In the genomic region with DNA sequence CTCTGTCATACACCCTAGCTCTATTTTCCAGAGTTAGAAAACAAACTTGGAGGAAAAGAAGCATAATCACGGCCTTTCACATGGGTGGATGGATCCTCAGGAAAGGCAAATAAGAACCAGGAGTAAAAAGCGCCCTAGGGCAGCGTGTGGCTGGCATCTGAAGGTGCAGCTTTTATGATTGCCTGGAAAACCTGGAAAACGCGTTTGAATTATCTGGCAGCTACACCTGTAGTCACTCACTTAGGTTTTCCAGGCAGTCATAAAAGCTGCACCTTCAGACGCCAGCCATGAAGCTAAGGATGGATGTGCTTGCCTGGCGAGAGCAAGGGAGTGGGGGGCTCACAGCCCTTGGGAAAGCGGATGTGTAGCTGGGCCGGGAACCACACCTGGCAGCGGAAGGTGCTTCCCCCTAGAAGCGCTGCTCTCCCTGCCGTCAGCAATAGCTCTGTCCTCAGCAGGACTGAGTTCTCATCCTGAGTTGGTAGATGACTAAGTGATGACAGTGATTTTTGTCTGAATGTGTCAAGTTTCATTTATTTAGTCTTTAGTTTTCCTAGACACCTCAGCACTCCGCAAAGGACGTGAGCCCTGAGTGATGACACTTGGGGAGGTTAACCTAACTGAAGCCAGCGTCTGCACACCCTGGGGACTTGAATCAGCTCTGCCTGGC, we compare ENCODE assay signal across 14 cellular contexts.
DNase-seq lines count a peak whose midpoint lies in the region; ATAC-seq, FAIRE-seq and TF ChIP-seq lines count a peak whose summit lies in the region.
"Had no signal": no experiment of that assay in that cellular context is flagged by ENCODE, and none has a peak within 500 bp of the region (broad histone marks: within the 10 kb centered on the region; RNA-seq: fewer than 3 reads in every experiment).

No MANE protein-coding gene starts in this region.

- H3K79me2 ChIP-seq in osteoblast (ENCODE audit: insufficient read depth, low read length) (no peaks in the 10 kb centered on the region), OCI-LY7 (ENCODE audit: insufficient read depth, low read depth, low read length) (no peaks in the 10 kb centered on the region)

- intact Hi-C loops in OCI-LY7 (cut with micrococcal nuclease; ENCODE audit: unreplicated experiment): no loop called here

- no peaks in the 10 kb centered on the region for H3K9me2 ChIP-seq in OCI-LY7 (ENCODE audit: insufficient read depth, low read length)

- H3K36me3 ChIP-seq in bronchial epithelial cell (ENCODE audit: control insufficient read depth, insufficient read depth, low read length) (no peaks in the 10 kb centered on the region), osteoblast (ENCODE audit: insufficient read depth, low read length) (no peaks in the 10 kb centered on the region), OCI-LY7 (ENCODE audit: insufficient read depth, low read length) (no peaks in the 10 kb centered on the region)
- H3K36me3 ChIP-seq: pancreas had no signal

- H2AFZ ChIP-seq in osteoblast (ENCODE audit: low read length) (no peak overlapping the region), OCI-LY7 (ENCODE audit: low read length) (no peak overlapping the region)

- no TSS peak for BruUV-seq in OCI-LY7 (replicated peaks; lab: Mats Ljungman, UMichigan)

- POLR2A ChIA-PET in OCI-LY7 (lab: Charles Lee): no interaction called here

- H3K27me3 ChIP-seq in bronchial epithelial cell (ENCODE audit: control insufficient read depth, insufficient read depth, low read length): no peaks in the 10 kb centered on the region
- no peaks in the 10 kb centered on the region for H3K27me3 ChIP-seq in osteoblast (ENCODE audit: insufficient read depth, low read length)

- DNase-seq in NCI-H1417 (lab: John Stamatoyannopoulos, UW) (peak in 2 of 3 experiments; percentile 29 to 63), NCI-H1417 treated with DMSO at 0.1 percent for 48 hours (lab: John Stamatoyannopoulos, UW) (no peak), bronchial epithelial cell (ENCODE audit: low read depth) (peak; percentile 49), osteoblast (ENCODE audit: insufficient read length, low spot score, missing footprints) (no peak), OCI-LY7 (ENCODE audit: low spot score) (no peak), DMS 273 (lab: John Stamatoyannopoulos, UW; ENCODE audit: unreplicated experiment) (no peak)
- DNase-seq: activated CD4-positive, alpha-beta T cell treated with anti-CD3 and anti-CD28 coated beads, Interleukin-2, amount 50 U/mL, for 1 hour; activated naive CD4-positive, alpha-beta T cell treated with anti-CD3 and anti-CD28 coated beads, Interleukin-2, amount 50 U/mL, for 16 hours; DMS79 treated with DMSO at 0.1 percent for 48 hours; left colon; NCI-H1092 treated with DMSO at 0.1 percent for 48 hours; pancreas had no signal

- H3K4me1 ChIP-seq in osteoblast (ENCODE audit: insufficient read depth, low read length): no peaks in the 10 kb centered on the region
- H3K4me1 ChIP-seq in OCI-LY7 (ENCODE audit: insufficient read depth, low read length, poor library complexity, severe bottlenecking): peaks cover 5% of the 10 kb centered on the region
- H3K4me1 ChIP-seq: pancreas had no signal

- no peak for ATAC-seq in GM21381 (IDR thresholded peaks at IDR 0.05; ENCODE audit: unreplicated experiment)
- ATAC-seq: left colon, pancreas had no signal

- FAIRE-seq in bronchial epithelial cell (lab: Jason Lieb, UNC): no peak
- FAIRE-seq: pancreas had no signal

- H3K27ac ChIP-seq in osteoblast (ENCODE audit: low read depth, low read length) (no peak overlapping the region), OCI-LY7 (ENCODE audit: low read depth, low read length, poor library complexity, severe bottlenecking) (no peak overlapping the region)
- H3K27ac ChIP-seq: pancreas had no signal

- no peak overlapping the region for H3K4me3 ChIP-seq in bronchial epithelial cell (ENCODE audit: low read depth, low read length)
- H3K4me3 ChIP-seq in osteoblast (ENCODE audit: insufficient read depth, low read length): no peak overlapping the region
- H3K4me3 ChIP-seq in OCI-LY7 (ENCODE audit: low read depth, low read length, poor library complexity, severe bottlenecking): no peak overlapping the region
- H3K4me3 ChIP-seq: pancreas had no signal

- H3K4me2 ChIP-seq in osteoblast (ENCODE audit: insufficient read depth, low read length) (peak overlapping the region; percentile 16), OCI-LY7 (ENCODE audit: low read length) (no peak overlapping the region)

- H4K20me1 ChIP-seq in osteoblast (ENCODE audit: insufficient read depth, low read length) (no peaks in the 10 kb centered on the region), OCI-LY7 (ENCODE audit: insufficient read depth, low read length) (no peaks in the 10 kb centered on the region)

- CTCF ChIA-PET in OCI-LY7 (lab: Charles Lee; ENCODE audit: unreplicated experiment): no interaction called here

- H3K9me3 ChIP-seq in osteoblast (ENCODE audit: low read depth, low read length): no peaks in the 10 kb centered on the region
- no peaks in the 10 kb centered on the region for H3K9me3 ChIP-seq in OCI-LY7 (ENCODE audit: low read length)
- H3K9me3 ChIP-seq: pancreas had no signal

- peak; percentile 23; the same call in 1 of the 2 replicates for TF ChIP-seq CTCF in LNCAP (IDR thresholded peaks at IDR 0.05)
- TF ChIP-seq CTCF in bronchial epithelial cell (IDR thresholded peaks at IDR 0.05; ENCODE audit: insufficient read depth, low read length, severe bottlenecking): no peak
- no peak for TF ChIP-seq CTCF in osteoblast (IDR thresholded peaks at IDR 0.05; ENCODE audit: extremely low read depth, low read depth, low read length)
- TF ChIP-seq CTCF in OCI-LY7 (conservative IDR thresholded peaks at IDR 0.05; ENCODE audit: low read length): no peak

Comparison
In these comparisons a context has a peak if more than half of its experiments do, and no peak if none do; other contexts are left out.
1. DNase-seq: peak in NCI-H1417 (2 of 3) and bronchial epithelial cell (single experiment); none in NCI-H1417 treated with DMSO at 0.1 percent for 48 hours (single experiment), osteoblast (single experiment), OCI-LY7 (single experiment) and DMS 273 (single experiment).